In genomic region chr13:20713014-20713376, GRCh38 we compare ENCODE assay signal across 8 cellular contexts. TPM values are rescaled to one million over a fixed set of nuclear protein-coding genes. Genes with fewer than 3 reads are reported as not detected.
DNase-seq lines count a peak whose midpoint lies in the region; ATAC-seq and TF ChIP-seq lines count a peak whose summit lies in the region.

No MANE protein-coding gene starts in this region.

- peaks cover 32 to 35% of the 10 kb centered on the region in 2 experiments for H3K4me1 Mint-ChIP-seq in H9

- H3K27me3 ChIP-seq in H9 (ENCODE audit: insufficient read depth, low read length): no peaks in the 10 kb centered on the region
- H3K27me3 ChIP-seq in SJSA1 (replicated peaks): no peaks in the 10 kb centered on the region
- no peaks in the 10 kb centered on the region for H3K27me3 ChIP-seq in gastrocnemius medialis

- H3K4ac ChIP-seq in H9 (ENCODE audit: low read depth, low read length): no peak overlapping the region

- H3K9me3 Mint-ChIP-seq in H9: peaks cover 0 to 2% of the 10 kb centered on the region in 2 experiments; a peak in 1 of 5 replicates

- H3K56ac ChIP-seq in H9 (ENCODE audit: insufficient read length, low read depth, low read length): no peak overlapping the region

- H3K9me3 ChIP-seq in H9 (ENCODE audit: control insufficient read depth, low read depth, low read length): no peaks in the 10 kb centered on the region
- no peaks in the 10 kb centered on the region for H3K9me3 ChIP-seq in SJSA1 (replicated peaks)
- no peaks in the 10 kb centered on the region for H3K9me3 ChIP-seq in gastrocnemius medialis

- H3K79me1 ChIP-seq in H9 (ENCODE audit: insufficient read depth, low read depth, low read length, poor library complexity, severe bottlenecking): no peaks in the 10 kb centered on the region

- H3K36me3 ChIP-seq in SJSA1 (no peaks in the 10 kb centered on the region), gastrocnemius medialis (no peaks in the 10 kb centered on the region)

- no peak overlapping the region for H2BK120ac ChIP-seq in H9 (ENCODE audit: low read depth, low read length, poor library complexity, severe bottlenecking)

- no CpG with 5 or more reads among the region's 11 CpGs for WGBS in H9 (ENCODE audit: extremely low coverage, insufficient read length, low lambda C conversion rate)

- ATAC-seq in gastrocnemius medialis (peak in 1 of 2 donors; percentile 14), HG03342 (IDR thresholded peaks at IDR 0.05; ENCODE audit: unreplicated experiment) (no peak)

- no peak overlapping the region for H3T11ph ChIP-seq in H9 (ENCODE audit: low read length)

- no peak overlapping the region for H4K8ac ChIP-seq in H9 (replicated peaks; ENCODE audit: insufficient read length, low read depth, low read length)

- no peaks in the 10 kb centered on the region for H3K79me2 ChIP-seq in H9 (ENCODE audit: insufficient read depth, low read length)

- DNase-seq in H9 (no peak), SJSA1 (ENCODE audit: low read depth in 1 of 2, low spot score in 2 of 2) (no peak), fibroblast of pulmonary artery (ENCODE audit: low read depth) (no peak), gastrocnemius medialis (no peak), dedifferentiated amniotic fluid mesenchymal stem cell (ENCODE audit: extremely low spot score) (no peak), NCI-H1048 (lab: John Stamatoyannopoulos, UW) (no peak), hippocampal formation (lab: John Stamatoyannopoulos, UW) (no peak)

- H3K23ac ChIP-seq in H9 (ENCODE audit: insufficient read length, low read depth, low read length): no peak overlapping the region

- no peak overlapping the region for H2BK12ac ChIP-seq in H9 (ENCODE audit: insufficient read length, low read depth, low read length)

- peak overlapping the region; percentile 97 for H2AFZ ChIP-seq in H9 (ENCODE audit: low read length)

- H3K27ac ChIP-seq in H9 (ENCODE audit: insufficient read length, low read depth, low read length) (no peak overlapping the region), SJSA1 (peak overlapping the region; percentile 27; the same call in 1 of the 2 replicates), gastrocnemius medialis (peak overlapping the region; percentile 80 to 89 (median 88))

- no peak for TF ChIP-seq CTCF in H9 (conservative IDR thresholded peaks at IDR 0.05)
- no peak for TF ChIP-seq CTCF in fibroblast of pulmonary artery (IDR thresholded peaks at IDR 0.05; ENCODE audit: low read length, missing control alignments)
- no peak for TF ChIP-seq CTCF in gastrocnemius medialis (IDR thresholded peaks at IDR 0.05 in 4 of 5, conservative IDR thresholded peaks at IDR 0.05 in 1 of 5)

- no peak overlapping the region for H3K27ac Mint-ChIP-seq in H9

- H4K91ac ChIP-seq in H9 (ENCODE audit: insufficient read length, low read depth, low read length): no peak overlapping the region

- peak overlapping the region; percentile 52 for H3K9ac ChIP-seq in H9 (ENCODE audit: extremely low read depth, insufficient read length, low read length)

- H3K14ac ChIP-seq in H9 (ENCODE audit: insufficient read depth, low read length): 0 out of 2 replicates have a peak overlapping the region, but pooled peaks have one; percentile 45

- H4K5ac ChIP-seq in H9 (ENCODE audit: insufficient read length, low read depth, low read length): no peak overlapping the region

- TF ChIP-seq POLR2A in gastrocnemius medialis (IDR thresholded peaks at IDR 0.05): no peak

- H3K36me3 Mint-ChIP-seq in H9 (ENCODE audit: insufficient read depth in 1 of 3, low read depth in 3 of 3): no peaks in the 10 kb centered on the region

- in situ Hi-C loops in gastrocnemius medialis (cut with MboI; ENCODE audit: low sequenced_read_pairs in 4 of 4): loop anchor here in 2 of 4 donors (10.0 to 25.0 kb wide), 2 partner anchors 212 to 224 kb away; no protein-coding TSS in a partner anchor

- no peaks in the 10 kb centered on the region for H3K23me2 ChIP-seq in H9 (ENCODE audit: insufficient read length, low read depth, low read length, poor library complexity, severe bottlenecking)

- H2BK15ac ChIP-seq in H9 (ENCODE audit: low read depth, low read length): no peak overlapping the region

- H3K18ac ChIP-seq in H9 (ENCODE audit: insufficient read length, low read depth, low read length): peak overlapping the region; percentile 73

- no peak overlapping the region for H2BK20ac ChIP-seq in H9 (ENCODE audit: low read depth, low read length, poor library complexity, severe bottlenecking)

- H3K4me1 ChIP-seq in H9 (ENCODE audit: insufficient read depth, low read length) (no peaks in the 10 kb centered on the region), SJSA1 (replicated peaks) (peaks cover 43% of the 10 kb centered on the region), gastrocnemius medialis (peaks cover 46 to 51% of the 10 kb centered on the region in 2 donors)

- H3K4me3 ChIP-seq in SJSA1: peak overlapping the region; percentile 12; the same call in 1 of the 2 replicates
- peak overlapping the region; percentile 37 for H3K4me3 ChIP-seq in fibroblast of pulmonary artery (replicated peaks; ENCODE audit: low read depth, low read length)
- peak overlapping the region; percentile 38 to 56 (median 50) for H3K4me3 ChIP-seq in gastrocnemius medialis

- H2AK5ac ChIP-seq in H9 (ENCODE audit: insufficient read length, low read length): no peak overlapping the region

- intact Hi-C loops in gastrocnemius medialis (cut with DNase I; ENCODE audit: low total_unique reads): loop anchor here (2.0 to 5.0 kb wide), 3 partner anchors 156 to 764 kb away; no protein-coding TSS in a partner anchor

- no peaks in the 10 kb centered on the region for H4K20me1 ChIP-seq in H9 (ENCODE audit: control insufficient read depth, insufficient read depth, insufficient read length)

- H2BK5ac ChIP-seq in H9 (ENCODE audit: insufficient read length, low read length): no peak overlapping the region

- H3K27me3 Mint-ChIP-seq in H9 (ENCODE audit: low read depth): peaks cover 32% of the 10 kb centered on the region

- peak overlapping the region; percentile 32 to 63; a peak in 2 of 5 replicates for H3K4me3 Mint-ChIP-seq in H9

- H3K4me2 ChIP-seq in H9 (ENCODE audit: insufficient read depth, insufficient read length, low read length): peak overlapping the region; percentile 58

RNA-seq across cellular contexts. Expression of gene IL17D, which starts 9.5 kb away (rescaled TPM):
- total RNA-seq in H9 (2021): 1.2 and 1.6 TPM in 2 replicates
- 2.5 and 4.3 TPM in 2 replicates for total RNA-seq in SJSA1 (2014; rRNA removed; shearing (Covaris generic))
- total RNA-seq in gastrocnemius medialis: 10 to 100 TPM in 1 of 4 donors, 1 to 10 TPM in 3; 2.2 to 14.2 (median 3.0) TPM
